24 cellular contexts compared by ENCODE assay signal in genomic region chr13:78404961-78405360, GRCh38.
"Had no signal": no experiment of that assay in that cellular context is flagged by ENCODE, and none has a peak within 500 bp of the region (broad histone marks: within the 10 kb centered on the region; RNA-seq: fewer than 3 reads in every experiment).

No MANE protein-coding gene starts in this region.

- H2AFZ ChIP-seq: hepatocyte, neural progenitor cell, parathyroid adenoma had no signal

- DNase-seq: islet precursor cell; left ventricle myocardium inferior; mesendoderm; naive B cell; natural killer cell; nephron progenitor cell; occipital lobe; psoas muscle; right lobe of liver; stimulated activated CD4-positive, alpha-beta T cell treated with anti-CD3 and anti-CD28 coated beads, Interleukin-1b, Interleukin-23, amount 100 ng/mL, for 48 hours; stimulated activated CD4-positive, alpha-beta T cell treated with anti-CD3 and anti-CD28 coated beads, Interleukin-2, amount 100 ng/mL, for 48 hours; stimulated activated CD4-positive, alpha-beta T cell treated with anti-CD3 and anti-CD28 coated beads, Interleukin-4, amount 100 ng/mL, for 4 hours; stimulated activated CD8-positive, alpha-beta memory T cell treated with anti-CD3 and anti-CD28 coated beads, Interleukin-4, amount 100 ng/mL, for 48 hours; stimulated activated naive CD4-positive, alpha-beta T cell treated with Interleukin-2 at 50 U/mL for 16 hours; stimulated activated naive CD8-positive, alpha-beta T cell treated with anti-CD3 and anti-CD28 coated beads, Interleukin-15, amount 100 ng/mL, for 72 hours; substantia nigra; uterus had no signal

- H3K4me1 ChIP-seq: left ventricle myocardium inferior, parathyroid adenoma, psoas muscle, right atrium auricular region, right lobe of liver, tibial nerve, uterus had no signal

- H3K36me3 ChIP-seq: left ventricle myocardium inferior, neural progenitor cell, right atrium auricular region, right lobe of liver, tibial nerve, uterus had no signal

- H3K9me3 ChIP-seq: left ventricle myocardium inferior, psoas muscle, right atrium auricular region, right lobe of liver, tibial nerve, uterus had no signal

- H3K4me3 ChIP-seq: hepatocyte, left ventricle myocardium inferior, lung, neural progenitor cell, psoas muscle, right atrium auricular region, right lobe of liver, smooth muscle cell, tibial nerve, uterus had no signal

- H3K27me3 ChIP-seq: hepatocyte, neural progenitor cell, right atrium auricular region, right lobe of liver, tibial nerve, uterus had no signal
